ENCODE assay signal across 8 cellular contexts in genomic region chr3:49723301-49723630, GRCh38. TPM values are rescaled to one million over a fixed set of nuclear protein-coding genes. Genes with fewer than 3 reads are reported as not detected.
DNase-seq lines count a peak whose midpoint lies in the region; ATAC-seq and TF ChIP-seq lines count a peak whose summit lies in the region.

No MANE protein-coding gene starts in this region.

- H3K9me3 Mint-ChIP-seq in activated T-cell treated with anti-CD3 and anti-CD28 coated beads, Interleukin-2, amount 50 U/mL, for 24 hours = no peaks in the 10 kb centered on the region
- no peaks in the 10 kb centered on the region for H3K9me3 Mint-ChIP-seq in naive thymus-derived CD8-positive, alpha-beta T cell

- TF ChIP-seq POLR2A in esophagus muscularis mucosa (IDR thresholded peaks at IDR 0.05; ENCODE audit: low read depth) (no peak), stomach (IDR thresholded peaks at IDR 0.05) (no peak)

- no peak for TF ChIP-seq CTCF in esophagus muscularis mucosa (IDR thresholded peaks at IDR 0.05)
- no peak for TF ChIP-seq CTCF in stomach (IDR thresholded peaks at IDR 0.05)

- H3K4me3 Mint-ChIP-seq in activated T-cell treated with anti-CD3 and anti-CD28 coated beads, Interleukin-2, amount 50 U/mL, for 24 hours = peak overlapping the region; percentile 96
- peak overlapping the region; percentile 87 to 97 (median 93) for H3K4me3 Mint-ChIP-seq in naive thymus-derived CD8-positive, alpha-beta T cell

- peak overlapping the region; percentile 97 for H3K27ac Mint-ChIP-seq in activated T-cell treated with anti-CD3 and anti-CD28 coated beads, Interleukin-2, amount 50 U/mL, for 24 hours
- peak overlapping the region; percentile 80 to 98 (median 96) for H3K27ac Mint-ChIP-seq in naive thymus-derived CD8-positive, alpha-beta T cell

- DNase-seq in NCI-H526 (lab: John Stamatoyannopoulos, UW) = peak; percentile 29 to 59
- DNase-seq in NCI-H526 treated with DMSO at 0.1 percent for 48 hours (lab: John Stamatoyannopoulos, UW) = no peak
- DNase-seq in NCI-H510A (lab: John Stamatoyannopoulos, UW) = peak; percentile 10
- DNase-seq in activated T-cell treated with anti-CD3 and anti-CD28 coated beads, Interleukin-2, amount 50 U/mL, for 24 hours = peak; percentile 71
- no peak for DNase-seq in esophagus muscularis mucosa (ENCODE audit: extremely low spot score)
- peak; percentile 35 to 74 (median 50) for DNase-seq in naive thymus-derived CD8-positive, alpha-beta T cell
- peak; percentile 84 for DNase-seq in stomach

- WGBS in esophagus muscularis mucosa = no CpG with 5 or more reads among the region's 20 CpGs
- 0 to 1% (median 0%) methylated on average over 10 to 20 of the region's 20 CpGs for WGBS in stomach, 5 donors

- H3K27me3 Mint-ChIP-seq in activated T-cell treated with anti-CD3 and anti-CD28 coated beads, Interleukin-2, amount 50 U/mL, for 24 hours = no peaks in the 10 kb centered on the region
- no peaks in the 10 kb centered on the region for H3K27me3 Mint-ChIP-seq in naive thymus-derived CD8-positive, alpha-beta T cell

- no peaks in the 10 kb centered on the region for H3K27me3 ChIP-seq in esophagus muscularis mucosa
- no peaks in the 10 kb centered on the region for H3K27me3 ChIP-seq in stomach

- H3K4me1 ChIP-seq in esophagus muscularis mucosa = peaks cover 35 to 57% (median 51%) of the 10 kb centered on the region in 4 donors
- peaks cover 39 to 83% (median 73%) of the 10 kb centered on the region in 4 donors for H3K4me1 ChIP-seq in stomach

- peaks cover 77% of the 10 kb centered on the region for H3K36me3 Mint-ChIP-seq in activated T-cell treated with anti-CD3 and anti-CD28 coated beads, Interleukin-2, amount 50 U/mL, for 24 hours (ENCODE audit: low read depth)
- peaks cover 0 to 6% (median 0%) of the 10 kb centered on the region in 3 donors for H3K36me3 Mint-ChIP-seq in naive thymus-derived CD8-positive, alpha-beta T cell

- peak overlapping the region; percentile 86 to 99 (median 94) for H3K4me3 ChIP-seq in esophagus muscularis mucosa
- H3K4me3 ChIP-seq in stomach = peak overlapping the region; percentile 86 to 98 (median 90)

- peaks cover 13 to 58% (median 57%) of the 10 kb centered on the region in 4 donors for H3K36me3 ChIP-seq in esophagus muscularis mucosa
- peaks cover 22 to 56% (median 53%) of the 10 kb centered on the region in 4 donors for H3K36me3 ChIP-seq in stomach

- POLR2A ChIA-PET in naive thymus-derived CD8-positive, alpha-beta T cell (lab: Charles Lee) = interaction anchor here (0.6 to 2.6 kb wide), 9 partner anchors 9 to 294 kb away, joined by 3 to 7 read pairs (median 4); partner anchors contain the start of genes INKA1, NICN1 and RBM6

- H3K4me1 Mint-ChIP-seq in activated T-cell treated with anti-CD3 and anti-CD28 coated beads, Interleukin-2, amount 50 U/mL, for 24 hours (ENCODE audit: low read depth) = peaks cover 57% of the 10 kb centered on the region
- peaks cover 20 to 47% (median 43%) of the 10 kb centered on the region in 4 donors for H3K4me1 Mint-ChIP-seq in naive thymus-derived CD8-positive, alpha-beta T cell

- TF ChIP-seq EP300 in esophagus muscularis mucosa (IDR thresholded peaks at IDR 0.05) (no peak), stomach (IDR thresholded peaks at IDR 0.05) (no peak)

- intact Hi-C loops in esophagus muscularis mucosa (cut with DNase I) (loop anchor here (5.0 kb wide), 2 partner anchors 64 to 114 kb away; partner anchors contain the start of gene IP6K1), stomach (cut with DNase I; ENCODE audit: low total_unique reads) (no loop called here)

- ATAC-seq in naive thymus-derived CD8-positive, alpha-beta T cell = peak; percentile 15 to 22
- no peak for ATAC-seq in GM21723 (IDR thresholded peaks at IDR 0.05; ENCODE audit: unreplicated experiment)

- H3K9me3 ChIP-seq in esophagus muscularis mucosa = no peaks in the 10 kb centered on the region
- H3K9me3 ChIP-seq in stomach = no peaks in the 10 kb centered on the region

- H3K27ac ChIP-seq in esophagus muscularis mucosa (replicated peaks in 1 of 4) (peak overlapping the region; percentile 92 to 98 (median 94)), stomach (peak overlapping the region; percentile 96 to 99 (median 98))

RNA-seq across cellular contexts. Expression of gene GMPPB, which starts 0.5 kb away (rescaled TPM):
- 10 to 100 TPM; 12.0 to 18.9 (median 17.6) TPM for total RNA-seq in esophagus muscularis mucosa
- total RNA-seq in naive thymus-derived CD8-positive, alpha-beta T cell = 10 to 100 TPM; 21.6 to 22.2 TPM
- 10 to 100 TPM in 2 of 3 donors, 1 to 10 TPM in 1; 7.5 to 14.8 (median 12.3) TPM for polyA plus RNA-seq in naive thymus-derived CD8-positive, alpha-beta T cell
- 10 to 100 TPM; 26.3 to 81.7 (median 39.3) TPM for total RNA-seq in stomach
- 10 to 100 TPM; 14.4 to 33.6 (median 27.3) TPM for polyA plus RNA-seq in stomach

RNA-seq across cellular contexts. Expression of gene AMIGO3, which starts 3.8 kb away (rescaled TPM):
- total RNA-seq in esophagus muscularis mucosa (1 to 10 TPM in 2 of 4 donors, not detected in 2; 1.2 to 1.7 TPM), stomach (1 to 10 TPM in 1 of 5 donors, not detected in 4; 1.3 TPM)
- total RNA-seq in naive thymus-derived CD8-positive, alpha-beta T cell = 1 to 10 TPM; 1.0 to 1.1 TPM
- 1 to 10 TPM; 1.2 to 1.5 (median 1.2) TPM for polyA plus RNA-seq in naive thymus-derived CD8-positive, alpha-beta T cell
- polyA plus RNA-seq in stomach = under 1 TPM; 0.19 to 0.83 (median 0.76) TPM

RNA-seq across cellular contexts. Expression of gene RNF123, which starts 33.9 kb away (rescaled TPM):
- total RNA-seq in esophagus muscularis mucosa = 10 to 100 TPM; 23.4 to 36.2 (median 31.5) TPM
- 10 to 100 TPM; 66.4 to 70.0 TPM for total RNA-seq in naive thymus-derived CD8-positive, alpha-beta T cell
- 10 to 100 TPM in 2 of 3 donors, 1 to 10 TPM in 1; 8.8 to 20.4 (median 10.5) TPM for polyA plus RNA-seq in naive thymus-derived CD8-positive, alpha-beta T cell
- total RNA-seq in stomach = 10 to 100 TPM; 19.6 to 75.4 (median 33.3) TPM
- 10 to 100 TPM; 18.1 to 22.8 (median 22.0) TPM for polyA plus RNA-seq in stomach

RNA-seq across cellular contexts. Expression of gene MST1, which starts 34.0 kb away (rescaled TPM):
- total RNA-seq in esophagus muscularis mucosa (1 to 10 TPM; 1.7 to 4.7 (median 3.8) TPM), stomach (100 to 1,000 TPM in 2 of 5 donors, 10 to 100 TPM in 2, 1 to 10 TPM in 1; 6.7 to 172 (median 14.9) TPM)
- total RNA-seq in naive thymus-derived CD8-positive, alpha-beta T cell = 10 to 100 TPM; 13.3 to 13.7 TPM
- polyA plus RNA-seq in naive thymus-derived CD8-positive, alpha-beta T cell = 1 to 10 TPM in 1 of 3 donors, under 1 TPM in 2; 0.29 to 1.1 (median 0.74) TPM
- polyA plus RNA-seq in stomach = 10 to 100 TPM; 18.9 to 36.9 (median 20.5) TPM

RNA-seq across cellular contexts. Expression of gene APEH, which starts 49.1 kb away (rescaled TPM):
- 10 to 100 TPM; 48.2 to 75.5 (median 68.1) TPM for total RNA-seq in esophagus muscularis mucosa
- total RNA-seq in naive thymus-derived CD8-positive, alpha-beta T cell = 100 to 1,000 TPM; 137 to 139 TPM
- 100 to 1,000 TPM; 105 to 131 (median 114) TPM for polyA plus RNA-seq in naive thymus-derived CD8-positive, alpha-beta T cell
- total RNA-seq in stomach = 100 to 1,000 TPM in 1 of 5 donors, 10 to 100 TPM in 4; 23.9 to 104 (median 49.4) TPM
- polyA plus RNA-seq in stomach = 10 to 100 TPM; 40.3 to 69.7 (median 46.0) TPM

Comparison
In these comparisons a context has a peak if more than half of its experiments do, and no peak if none do; other contexts are left out.
1. DNase-seq: peak in NCI-H526 (2 of 2), NCI-H510A (single experiment), activated T-cell treated with anti-CD3 and anti-CD28 coated beads, Interleukin-2, amount 50 U/mL, for 24 hours (single experiment), naive thymus-derived CD8-positive, alpha-beta T cell (10 of 10) and stomach (single experiment); none in NCI-H526 treated with DMSO at 0.1 percent for 48 hours (single experiment) and esophagus muscularis mucosa (single experiment).